ENCODE assay signal across 35 cellular contexts in the genomic region with DNA sequence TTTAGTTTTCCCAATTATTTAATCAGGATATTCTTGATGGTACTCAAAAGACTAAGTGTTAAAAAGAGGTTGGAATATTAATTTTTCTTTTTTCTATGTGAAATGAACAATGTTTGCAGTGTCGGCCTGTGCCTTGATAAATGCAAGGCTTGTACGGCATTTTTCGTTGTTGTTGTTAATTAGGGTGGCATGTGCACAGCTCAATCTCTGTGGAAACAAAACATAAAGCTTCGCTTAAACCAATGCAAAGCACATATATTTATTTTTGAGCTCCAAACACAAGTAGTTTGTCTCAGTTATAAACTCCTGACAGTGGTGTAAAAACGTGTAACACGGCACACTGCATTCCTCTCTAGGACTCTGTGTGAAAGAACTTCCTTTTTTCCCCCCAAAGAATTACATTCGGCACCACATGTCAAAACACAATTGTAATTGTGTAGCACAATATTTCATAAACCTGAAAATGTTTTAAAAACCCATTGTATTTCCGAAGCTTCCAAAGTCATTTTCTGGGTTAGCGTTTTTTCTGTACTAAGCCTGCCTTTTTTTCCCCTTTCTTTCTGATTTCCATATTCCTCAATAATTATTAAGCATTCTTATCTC.
"Had no signal": no experiment of that assay in that cellular context is flagged by ENCODE, and none has a peak within 500 bp of the region (broad histone marks: within the 10 kb centered on the region; RNA-seq: fewer than 3 reads in every experiment).

No MANE protein-coding gene starts in this region.

- H3K9me3 ChIP-seq: MG63 had no signal

- H3K4me3 ChIP-seq: MG63 had no signal

- H3K9ac ChIP-seq: KMS-11 had no signal

- DNase-seq: Karpas-422, Kasumi-1, KBM-7, KG1, MG63, MM.1S, MV-4-11, NCI-H1048, NCI-H1092, NCI-H1092 treated with DMSO at 0.1 percent for 48 hours, NCI-H1105, NCI-H1105 treated with DMSO at 0.1 percent for 48 hours, NCI-H1417, NCI-H1417 treated with DMSO at 0.1 percent for 48 hours, NCI-H1436, NCI-H1436 treated with DMSO at 0.1 percent for 48 hours, NCI-H146, NCI-H1694, NCI-H1694 treated with DMSO at 0.1 percent for 48 hours, NCI-H187, NCI-H187 treated with DMSO at 0.1 percent for 48 hours, NCI-H1930, NCI-H2029, NCI-H2029 treated with DMSO at 0.1 percent for 48 hours, NCI-H2081, NCI-H2081 treated with DMSO at 0.1 percent for 48 hours, NCI-H2107, NCI-H2171, NCI-H2227 treated with DMSO at 0.1 percent for 48 hours, NCI-H226, NCI-H345, NCI-H446, NCI-H446 treated with DMSO at 0.1 percent for 48 hours, NCI-H510A had no signal

- H3K27ac ChIP-seq: KMS-11 had no signal

- H3K36me3 ChIP-seq: MG63 had no signal

- H3K27me3 ChIP-seq: MG63 had no signal
